ENCODE assay signal across 17 cellular contexts in genomic region chr1:101757985-101758384, GRCh38.
DNase-seq lines count a peak whose midpoint lies in the region; ATAC-seq and TF ChIP-seq lines count a peak whose summit lies in the region.
"Had no signal": no experiment of that assay in that cellular context is flagged by ENCODE, and none has a peak within 500 bp of the region (broad histone marks: within the 10 kb centered on the region; RNA-seq: fewer than 3 reads in every experiment).

No MANE protein-coding gene starts in this region.

- DNase-seq in ELR (ENCODE audit: low read depth) (peak; percentile 15), RWPE1 (ENCODE audit: low spot score) (peak; percentile 30), foreskin keratinocyte (peak in 1 of 2 donors; percentile 38), renal cortical epithelial cell (ENCODE audit: low read depth) (peak; percentile 3), NCI-H345 (lab: John Stamatoyannopoulos, UW) (no peak)
- DNase-seq in activated T-cell treated with anti-CD3 and anti-CD28 coated beads, Interleukin-2, amount 50 U/mL, for 4 hours, result no peak
- DNase-seq: DMS153, GM23248, H7, KBM-7, MG63, NCI-H2029, NCI-H526 treated with DMSO at 0.1 percent for 48 hours, OCI-M1 had no signal

- CTCF ChIA-PET in RWPE1 (lab: Yijun Ruan, JAX), result no interaction called here

- H3K9me3 Mint-ChIP-seq in activated T-cell treated with anti-CD3 and anti-CD28 coated beads, Interleukin-2, amount 50 U/mL, for 4 hours, result no peaks in the 10 kb centered on the region

- H3K27me3 ChIP-seq in foreskin keratinocyte, result no peaks in the 10 kb centered on the region
- H3K27me3 ChIP-seq: MG63, SJSA1 had no signal

- no peak overlapping the region for H3K4me3 Mint-ChIP-seq in activated T-cell treated with anti-CD3 and anti-CD28 coated beads, Interleukin-2, amount 50 U/mL, for 4 hours

- no peaks in the 10 kb centered on the region for H3K36me3 Mint-ChIP-seq in activated T-cell treated with anti-CD3 and anti-CD28 coated beads, Interleukin-2, amount 50 U/mL, for 4 hours (ENCODE audit: insufficient read depth)

- no peak overlapping the region for H3K27ac ChIP-seq in RWPE1
- H3K27ac ChIP-seq in foreskin keratinocyte, result no peak overlapping the region
- H3K27ac ChIP-seq: GM23248, SJSA1 had no signal

- POLR2A ChIA-PET in RWPE1 (lab: Yijun Ruan, JAX; ENCODE audit: low non-redundant PET), result no interaction called here

- H3K4me1 ChIP-seq in foreskin keratinocyte, result no peaks in the 10 kb centered on the region
- H3K4me1 ChIP-seq: SJSA1 had no signal

- H3K27me3 Mint-ChIP-seq in activated T-cell treated with anti-CD3 and anti-CD28 coated beads, Interleukin-2, amount 50 U/mL, for 4 hours (ENCODE audit: low read depth), result no peaks in the 10 kb centered on the region

- ATAC-seq in foreskin keratinocyte, result peak; percentile 61
- ATAC-seq in activated T-cell treated with anti-CD3 and anti-CD28 coated beads, Interleukin-2, amount 50 U/mL, for 4 hours, result no peak
- no peak for ATAC-seq in HG02938 (IDR thresholded peaks at IDR 0.05; ENCODE audit: unreplicated experiment)
- ATAC-seq: Right ventricle myocardium inferior had no signal

- TF ChIP-seq CTCF in RWPE1 (conservative IDR thresholded peaks at IDR 0.05; ENCODE audit: low read depth) (no peak), foreskin keratinocyte (conservative IDR thresholded peaks at IDR 0.05) (no peak)

- no peaks in the 10 kb centered on the region for H3K4me1 Mint-ChIP-seq in activated T-cell treated with anti-CD3 and anti-CD28 coated beads, Interleukin-2, amount 50 U/mL, for 4 hours (ENCODE audit: low read depth)

Comparison
In these comparisons a context has a peak if more than half of its experiments do, and no peak if none do; other contexts are left out.
1. DNase-seq: peak in ELR (single experiment), RWPE1 (single experiment) and renal cortical epithelial cell (single experiment); none in activated T-cell treated with anti-CD3 and anti-CD28 coated beads, Interleukin-2, amount 50 U/mL, for 4 hours (single experiment) and NCI-H345 (single experiment).